Comparison of ENCODE assay signal across 8 cellular contexts in genomic region chr7:55557666-55558188, GRCh38. TPM values are rescaled to one million over a fixed set of nuclear protein-coding genes. Genes with fewer than 3 reads are reported as not detected.
DNase-seq lines count a peak whose midpoint lies in the region; ATAC-seq, FAIRE-seq and TF ChIP-seq lines count a peak whose summit lies in the region.

No MANE protein-coding gene starts in this region.

- 21% methylated on average over 7 of the region's 7 CpGs for WGBS in K562 (ENCODE audit: insufficient coverage, low coverage, missing lambda C conversion rate)

- peak; percentile 82 for ATAC-seq in GM19467 (IDR thresholded peaks at IDR 0.05; ENCODE audit: unreplicated experiment)
- ATAC-seq in HG03354 (IDR thresholded peaks at IDR 0.05; ENCODE audit: poor library complexity, severe bottlenecking, unreplicated experiment) = peak; percentile 90
- ATAC-seq in K562 = peak; percentile 84
- no peak for ATAC-seq in Right ventricle myocardium superior (ENCODE audit: poor library complexity)

- TF ChIP-seq CTCF in K562 (IDR thresholded peaks at IDR 0.05 in 2 of 3, conservative IDR thresholded peaks at IDR 0.05 in 1 of 3; ENCODE audit: insufficient read depth in 2 of 3, low read depth in 1 of 3, low read length in 3 of 3) (no peak), breast epithelium (IDR thresholded peaks at IDR 0.05) (no peak), A673 (conservative IDR thresholded peaks at IDR 0.05; ENCODE audit: low read depth, low read length) (no peak)

- TF ChIP-seq RAD21 in K562 (CRISPR knock-in tag; conservative IDR thresholded peaks at IDR 0.05 in 1 of 2, IDR thresholded peaks at IDR 0.05 in 1 of 2) = no peak

- no peak overlapping the region; the same call in 1 of the 2 replicates for H3K4me2 ChIP-seq in K562 (ENCODE audit: insufficient read depth, low read length)

- H3K27ac ChIP-seq in K562 (ENCODE audit: extremely low read depth, low read depth, low read length) (no peak overlapping the region), breast epithelium (no peak overlapping the region), A673 (ENCODE audit: low read depth, low read length, poor library complexity, severe bottlenecking) (no peak overlapping the region)

- no peak overlapping the region for H2AFZ ChIP-seq in K562 (ENCODE audit: low read depth, low read length)

- CTCF ChIA-PET in K562 (lab: Yijun Ruan, JAX; ENCODE audit: low intra/inter-chr PET ratio) = no interaction called here
- CTCF ChIA-PET in A673 (lab: Charles Lee) = no interaction called here

- no peak overlapping the region for H3K9ac ChIP-seq in K562 (ENCODE audit: insufficient read depth in 1 of 2, low read depth in 2 of 2, low read length in 2 of 2)

- TF ChIP-seq POLR2A in GM12891 (IDR thresholded peaks at IDR 0.05; ENCODE audit: low read depth, low read length) (peak; percentile 73), K562 (conservative IDR thresholded peaks at IDR 0.05) (no peak), breast epithelium (IDR thresholded peaks at IDR 0.05) (no peak)

- peaks cover 10% of the 10 kb centered on the region; the same call in 2 of the 3 replicates for H3K36me3 ChIP-seq in K562 (ENCODE audit: control insufficient read depth, insufficient read depth, low read length)
- H3K36me3 ChIP-seq in breast epithelium = no peaks in the 10 kb centered on the region
- no peaks in the 10 kb centered on the region for H3K36me3 ChIP-seq in A673 (ENCODE audit: insufficient read depth, low read length, poor library complexity, severe bottlenecking)

- intact Hi-C loops in K562 (cut with micrococcal nuclease) = no loop called here
- intact Hi-C loops in breast epithelium (cut with DNase I; ENCODE audit: low total_unique reads) = no loop called here
- intact Hi-C loops in A673 (cut with micrococcal nuclease; ENCODE audit: unreplicated experiment) = no loop called here
- intact Hi-C loops in Right ventricle myocardium superior (cut with DNase I) = no loop called here

- DNase-seq in GM12891 (ENCODE audit: insufficient read length, low spot score) = peak; percentile 53
- DNase-seq in K562 (ENCODE audit: extremely low read depth in 1 of 4, low spot score in 3 of 4) = peak in 2 of 4 experiments; percentile 49 to 63
- no peak for DNase-seq in breast epithelium (ENCODE audit: low spot score in 2 of 2)
- no peak for DNase-seq in ureter (ENCODE audit: low spot score)
- DNase-seq in A673 (ENCODE audit: low spot score) = no peak
- no peak for DNase-seq in Right ventricle myocardium superior

- BruUV-seq in K562 (replicated peaks; lab: Mats Ljungman, UMichigan) (no TSS peak), A673 (replicated peaks; lab: Mats Ljungman, UMichigan) (no TSS peak)

- H3K9me3 ChIP-seq in K562 (replicated peaks; ENCODE audit: control insufficient read depth, insufficient read depth, low read depth, low read length) (no peaks in the 10 kb centered on the region), breast epithelium (no peaks in the 10 kb centered on the region), A673 (ENCODE audit: low read depth, low read length, poor library complexity, severe bottlenecking) (no peaks in the 10 kb centered on the region)

- no peaks in the 10 kb centered on the region for H3K9me1 ChIP-seq in K562 (ENCODE audit: control insufficient read depth, insufficient read depth, low read length)

- in situ Hi-C loops in K562 (cut with MboI) = no loop called here

- peaks cover 29% of the 10 kb centered on the region; the same call in 1 of the 2 replicates for H4K20me1 ChIP-seq in K562 (replicated peaks; ENCODE audit: control insufficient read depth, insufficient read depth, low read length)

- H3K27me3 ChIP-seq in K562 (ENCODE audit: control insufficient read depth in 2 of 2, insufficient read depth in 2 of 2, low read length in 2 of 2) (no peaks in the 10 kb centered on the region), breast epithelium (no peaks in the 10 kb centered on the region), A673 (replicated peaks; ENCODE audit: insufficient read depth, low read depth, low read length, poor library complexity) (no peaks in the 10 kb centered on the region)

- FAIRE-seq in GM12891 (lab: Jason Lieb, UNC) (peak; percentile 97), K562 (lab: Jason Lieb, UNC) (peak; percentile 48)

- H3K4me3 ChIP-seq in K562 = no peak overlapping the region
- no peak overlapping the region for H3K4me3 ChIP-seq in breast epithelium
- no peak overlapping the region for H3K4me3 ChIP-seq in A673 (ENCODE audit: low read depth, low read length, poor library complexity, severe bottlenecking)

- POLR2A ChIA-PET in K562 (lab: Yijun Ruan, JAX) (interaction anchor here (1.0 kb wide), 1 partner anchor 24 kb away, joined by 4 read pairs; no protein-coding TSS in a partner anchor), A673 (lab: Charles Lee; ENCODE audit: low non-redundant PET) (interaction anchor here (0.6 kb wide), 1 partner anchor 507 kb away, joined by 30 read pairs; no protein-coding TSS in a partner anchor)

- no peak for TF ChIP-seq EP300 in K562 (IDR thresholded peaks at IDR 0.05; ENCODE audit: low read length)

- H3K4me1 ChIP-seq in K562 (replicated peaks in 1 of 2; ENCODE audit: control insufficient read depth in 2 of 2, insufficient read depth in 2 of 2, low read length in 2 of 2) = peaks cover 15 to 25% of the 10 kb centered on the region in 2 experiments
- no peaks in the 10 kb centered on the region for H3K4me1 ChIP-seq in breast epithelium
- H3K4me1 ChIP-seq in A673 (ENCODE audit: insufficient read depth, low read length, poor library complexity, severe bottlenecking) = peaks cover 33% of the 10 kb centered on the region

- H3K79me2 ChIP-seq in K562 (ENCODE audit: control insufficient read depth, insufficient read depth, low read length) = peaks cover 48% of the 10 kb centered on the region

TF ChIP-seq in GM12891, 5 proteins besides CTCF, POLR2A, EP300 and RAD21:
- peak; percentile 68 for TF ChIP-seq TAF1 (IDR thresholded peaks at IDR 0.05; ENCODE audit: low read depth, low read length)
- peak; percentile 81 for TF ChIP-seq POLR2AphosphoS5 (IDR thresholded peaks at IDR 0.05; ENCODE audit: low read depth, low read length)
- peak; percentile 95 for TF ChIP-seq POU2F2 (IDR thresholded peaks at IDR 0.05; ENCODE audit: low read depth, low read length)
- TF ChIP-seq SPI1 (IDR thresholded peaks at IDR 0.05; ENCODE audit: low read depth, low read length) = no peak

TF ChIP-seq in K562, 482 proteins besides CTCF, POLR2A, EP300 and RAD21 (continues in another document):
- 0 out of 2 replicates have a peak, but pooled peaks have one; percentile 16 for TF ChIP-seq GATA2 (CRISPR knock-in tag; IDR thresholded peaks at IDR 0.05)
- peak; percentile 66 for TF ChIP-seq TCF3 (CRISPR knock-in tag; IDR thresholded peaks at IDR 0.05)
- TF ChIP-seq CBFA2T3 (IDR thresholded peaks at IDR 0.05) = 0 out of 2 replicates have a peak, but pooled peaks have one; percentile 23
- TF ChIP-seq VEZF1 (CRISPR knock-in tag; IDR thresholded peaks at IDR 0.05) = 0 out of 2 replicates have a peak, but pooled peaks have one; percentile 18
- no peak for TF ChIP-seq ZNF280B (CRISPR knock-in tag; IDR thresholded peaks at IDR 0.05)

RNA-seq across cellular contexts. Expression of gene VOPP1, which starts 14.6 kb away (rescaled TPM):
- polyA plus RNA-seq in GM12891 (2012; ENCODE audit: low read depth, missing spikeins) = 124 TPM
- 22.5 and 27.7 TPM in 2 replicates for total RNA-seq in K562 (2011; cell fraction: chromatin; rRNA removed; ENCODE audit: low replicate concordance)
- 28.4 and 32.9 TPM in 2 replicates for total RNA-seq in K562 (2011; cell fraction: nucleolus; rRNA removed)
- total RNA-seq in K562 (2011; cell fraction: nucleoplasm; rRNA removed) = 36.5 and 44.2 TPM in 2 replicates
- total RNA-seq in K562 (2014; rRNA removed) (31.0 and 41.3 TPM in 2 replicates), K562 (2014; rRNA removed; fragmentation: Illumina TruSeq; extraction: Trizol) (32.4 and 32.8 TPM in 2 replicates), K562 (2015; rRNA removed; fragmentation: Illumina TruSeq; extraction: Trizol) (33.1 and 35.9 TPM in 2 replicates), K562 (2021) (45.8 and 47.0 TPM in 2 replicates), breast epithelium (10 to 100 TPM; 28.2 to 42.6 (median 40.8) TPM), ureter (47.1 TPM), A673 (2021) (44.8 and 49.6 TPM in 2 replicates), Right ventricle myocardium superior (21.8 TPM)
- polyA plus RNA-seq in K562 (2011; rRNA removed) (27.3 and 32.5 TPM in 2 replicates), K562 (2014; fragmentation: Illumina TruSeq; extraction: Trizol) (31.2 and 36.5 TPM in 2 replicates), K562 (2014; fragmentation: Nextera tagmentation; extraction: Ambion mirVana) (10 to 100 TPM in 1 of 2 experiments, 1 to 10 TPM in 1; 8.2 to 11.0 TPM), K562 (2014; rRNA removed) (31.0 and 35.3 TPM in 2 replicates)
- polyA plus RNA-seq in K562 (2011; cell fraction: cytosol; rRNA removed) = 31.1 and 42.4 TPM in 2 replicates
- 13.2 and 14.1 TPM in 2 replicates for polyA plus RNA-seq in K562 (2011; cell fraction: nucleus; rRNA removed)
- polyA plus RNA-seq in K562 (2012) = 32.7 and 35.8 TPM in 2 replicates
- polyA minus RNA-seq in K562 (2011; rRNA and poly(A)+ RNA removed) = 36.3 and 42.1 TPM in 2 replicates
- 30.5 and 37.7 TPM in 2 replicates for polyA minus RNA-seq in K562 (2011; cell fraction: cytosol; rRNA and poly(A)+ RNA removed)
- polyA minus RNA-seq in K562 (2011; cell fraction: nucleus; rRNA and poly(A)+ RNA removed) = 6.7 and 7.6 TPM in 2 replicates
